In genomic region chr16:30922420-30922959, GRCh38 we compare ENCODE assay signal across 1 cellular context.
TF ChIP-seq lines count a peak whose summit lies in the region.

No MANE protein-coding gene starts in this region.

TF ChIP-seq in K562, 482 proteins besides CTCF, POLR2A, EP300 and RAD21 (continued from another document and continues in another):
- TF ChIP-seq MITF (IDR thresholded peaks at IDR 0.05) (no peak), NKRF (IDR thresholded peaks at IDR 0.05; ENCODE audit: borderline replicate concordance) (no peak), BCLAF1 (IDR thresholded peaks at IDR 0.05; ENCODE audit: borderline replicate concordance in 1 of 2, control insufficient read depth in 1 of 2, low read depth in 2 of 2, low read length in 1 of 2) (peak in 1 of 2 experiments; percentile 71; a peak in 1 of 4 replicates), ZBTB26 (CRISPR knock-in tag; IDR thresholded peaks at IDR 0.05) (no peak), STAT6 (CRISPR knock-in tag; IDR thresholded peaks at IDR 0.05) (0 out of 2 replicates have a peak, but pooled peaks have one; percentile 41), TOE1 (IDR thresholded peaks at IDR 0.05; ENCODE audit: borderline replicate concordance) (no peak), TOE1 (CRISPR knock-in tag; IDR thresholded peaks at IDR 0.05; ENCODE audit: borderline replicate concordance, low read depth) (no peak), BHLHE40 (IDR thresholded peaks at IDR 0.05; ENCODE audit: low read length) (no peak), ZNF583 (CRISPR knock-in tag; IDR thresholded peaks at IDR 0.05) (peak; percentile 93), E4F1 (CRISPR knock-in tag; IDR thresholded peaks at IDR 0.05; ENCODE audit: borderline replicate concordance) (no peak), ZSCAN29 (IDR thresholded peaks at IDR 0.05) (no peak), OTX1 (CRISPR knock-in tag; IDR thresholded peaks at IDR 0.05) (no peak), MYNN (IDR thresholded peaks at IDR 0.05) (no peak), MYNN (CRISPR knock-in tag; IDR thresholded peaks at IDR 0.05) (no peak), WHSC1 (IDR thresholded peaks at IDR 0.05; ENCODE audit: low read length) (no peak), NFYB (IDR thresholded peaks at IDR 0.05; ENCODE audit: extremely low read depth, insufficient read length) (no peak), FIP1L1 (IDR thresholded peaks at IDR 0.05; ENCODE audit: low read depth, low read length, poor library complexity, severe bottlenecking) (no peak), TGIF2 (CRISPR knock-in tag; IDR thresholded peaks at IDR 0.05) (no peak), SNAPC5 (CRISPR knock-in tag; IDR thresholded peaks at IDR 0.05) (no peak), SNIP1 (IDR thresholded peaks at IDR 0.05; ENCODE audit: low read depth) (no peak), ZBTB17 (CRISPR knock-in tag; IDR thresholded peaks at IDR 0.05) (no peak; the same call in 1 of the 2 replicates), ZBTB40 (IDR thresholded peaks at IDR 0.05) (peak; percentile 99), ZBTB40 (CRISPR knock-in tag; IDR thresholded peaks at IDR 0.05) (no peak), ELF1 (tag; IDR thresholded peaks at IDR 0.05) (peak; percentile 91), EGR1 (conservative IDR thresholded peaks at IDR 0.05) (0 out of 2 replicates have a peak, but pooled peaks have one; percentile 4), NCOA4 (IDR thresholded peaks at IDR 0.05; ENCODE audit: partially characterized antibody) (no peak), TEAD2 (tag; IDR thresholded peaks at IDR 0.05) (no peak), ZBTB34 (CRISPR knock-in tag; IDR thresholded peaks at IDR 0.05) (no peak), HDAC6 (IDR thresholded peaks at IDR 0.05; ENCODE audit: low read depth, low read length) (no peak), CAMTA2 (CRISPR knock-in tag; conservative IDR thresholded peaks at IDR 0.05) (no peak), ZNF408 (CRISPR knock-in tag; IDR thresholded peaks at IDR 0.05; ENCODE audit: low read depth) (no peak), ZNF24 (IDR thresholded peaks at IDR 0.05) (no peak)
